8 cellular contexts compared by ENCODE assay signal in genomic region chrX:149540133-149540620, GRCh38. TPM values are rescaled to one million over a fixed set of nuclear protein-coding genes. Genes with fewer than 3 reads are reported as not detected.
DNase-seq lines count a peak whose midpoint lies in the region; ATAC-seq and TF ChIP-seq lines count a peak whose summit lies in the region.

No MANE protein-coding gene starts in this region.

- no TSS peak for BruUV-seq in HCT116 (replicated peaks; lab: Mats Ljungman, UMichigan)

- H3K27me3 ChIP-seq in HCT116 (ENCODE audit: insufficient read depth, low read length) (no peaks in the 10 kb centered on the region), left ventricle myocardium inferior (ENCODE audit: low read depth) (no peaks in the 10 kb centered on the region), upper lobe of right lung (no peaks in the 10 kb centered on the region)

- TF ChIP-seq CTCF in HCT116 (IDR thresholded peaks at IDR 0.05 in 2 of 3, conservative IDR thresholded peaks at IDR 0.05 in 1 of 3; ENCODE audit: borderline replicate concordance in 1 of 3, insufficient read depth in 1 of 3, low read depth in 2 of 3, low read length in 2 of 3) (no peak), left ventricle myocardium inferior (IDR thresholded peaks at IDR 0.05; ENCODE audit: borderline replicate concordance) (no peak), progenitor cell of endocrine pancreas (IDR thresholded peaks at IDR 0.05; ENCODE audit: unreplicated experiment) (no peak), upper lobe of right lung (IDR thresholded peaks at IDR 0.05) (no peak)

- peaks cover 4% of the 10 kb centered on the region for H3K36me3 Mint-ChIP-seq in T-helper 1 cell treated with Interleukin-12 subunit alpha and Interleukin-12 subunit beta and Interleukin-4 antibody, amounts not matched to agents 30 μg/mL and 1 μg/mL, for 36 hours (ENCODE audit: low read depth)
- peaks cover 2% of the 10 kb centered on the region for H3K36me3 Mint-ChIP-seq in progenitor cell of endocrine pancreas (ENCODE audit: insufficient read depth)

- POLR2A ChIA-PET in HCT116 (lab: Charles Lee): interaction anchor here (0.6 kb wide), 2 partner anchors 41 to 398 kb away, joined by 3 read pairs; partner anchors contain the start of gene EOLA2

- H3K4me3 Mint-ChIP-seq in T-helper 1 cell treated with Interleukin-12 subunit alpha and Interleukin-12 subunit beta and Interleukin-4 antibody, amounts not matched to agents 30 μg/mL and 1 μg/mL, for 36 hours: peak overlapping the region; percentile 98
- peak overlapping the region; percentile 88 for H3K4me3 Mint-ChIP-seq in progenitor cell of endocrine pancreas (ENCODE audit: low read depth)

- peaks cover 8% of the 10 kb centered on the region for H3K4me1 Mint-ChIP-seq in T-helper 1 cell treated with Interleukin-12 subunit alpha and Interleukin-12 subunit beta and Interleukin-4 antibody, amounts not matched to agents 30 μg/mL and 1 μg/mL, for 36 hours (ENCODE audit: low read depth)
- no peaks in the 10 kb centered on the region for H3K4me1 Mint-ChIP-seq in progenitor cell of endocrine pancreas (ENCODE audit: low read depth)

- H3K4me2 ChIP-seq in HCT116 (ENCODE audit: low read length): peak overlapping the region; percentile 83

- intact Hi-C loops in HCT116 (cut with micrococcal nuclease): no loop called here
- intact Hi-C loops in left ventricle myocardium inferior (cut with micrococcal nuclease): no loop called here
- intact Hi-C loops in upper lobe of right lung (cut with DNase I): no loop called here

- H3K4me3 ChIP-seq in HCT116 (replicated peaks in 1 of 2; ENCODE audit: low read depth in 1 of 2, low read length in 2 of 2) (peak overlapping the region; percentile 74 to 77), left ventricle myocardium inferior (peak overlapping the region; percentile 76), upper lobe of right lung (peak overlapping the region; percentile 65)

- H3K27ac ChIP-seq in HCT116 (ENCODE audit: low read depth, low read length) (peak overlapping the region; percentile 74), left ventricle myocardium inferior (replicated peaks) (peak overlapping the region; percentile 95), upper lobe of right lung (peak overlapping the region; percentile 91)

- no peak for TF ChIP-seq RAD21 in HCT116 (IDR thresholded peaks at IDR 0.05; ENCODE audit: low read depth)

- ATAC-seq in HCT116 (peak; percentile 43), upper lobe of right lung (peak; percentile 80)

- H4K20me1 ChIP-seq in HCT116 (ENCODE audit: insufficient read depth): no peaks in the 10 kb centered on the region

- no peak overlapping the region for H2AFZ ChIP-seq in HCT116 (ENCODE audit: low read depth, low read length, poor library complexity, severe bottlenecking)

- peaks cover 3% of the 10 kb centered on the region; the same call in 1 of the 2 replicates for H3K79me2 ChIP-seq in HCT116 (ENCODE audit: insufficient read depth, low read length)

- RAD21 ChIA-PET in HCT116 (lab: Charles Lee; ENCODE audit: low non-redundant PET in 1 of 2, low total read pairs in 2 of 2, uncharacterized antibody in 2 of 2, unreplicated experiment in 2 of 2): interaction anchor here in 1 of 2 experiments (0.8 kb wide), 1 partner anchor 825 kb away, joined by 6 read pairs; no protein-coding TSS in a partner anchor

- H3K9ac ChIP-seq in HCT116 (ENCODE audit: low read length): peak overlapping the region; percentile 66

- no peaks in the 10 kb centered on the region for H3K27me3 Mint-ChIP-seq in T-helper 1 cell treated with Interleukin-12 subunit alpha and Interleukin-12 subunit beta and Interleukin-4 antibody, amounts not matched to agents 30 μg/mL and 1 μg/mL, for 36 hours (ENCODE audit: low read depth)
- H3K27me3 Mint-ChIP-seq in progenitor cell of endocrine pancreas: no peaks in the 10 kb centered on the region

- CTCF ChIA-PET in HCT116 (lab: Charles Lee): interaction anchor here (2.5 kb wide), 1 partner anchor 410 kb away, joined by 13 read pairs; no protein-coding TSS in a partner anchor

- DNase-seq in DMS53 treated with DMSO at 0.1 percent for 48 hours (lab: John Stamatoyannopoulos, UW; ENCODE audit: unreplicated experiment) (peak; percentile 84), HCT116 (ENCODE audit: low read depth, low spot score) (peak; percentile 63), NCI-H1092 treated with DMSO at 0.1 percent for 48 hours (lab: John Stamatoyannopoulos, UW) (peak; percentile 95), amniotic epithelial cell (ENCODE audit: low read depth) (peak; percentile 77), left ventricle myocardium inferior (peak; percentile 93), progenitor cell of endocrine pancreas (ENCODE audit: low spot score, unreplicated experiment) (peak; percentile 64), upper lobe of right lung (peak; percentile 95)

- no peaks in the 10 kb centered on the region for H3K36me3 ChIP-seq in HCT116 (ENCODE audit: control insufficient read depth in 1 of 2, insufficient read depth in 2 of 2, low read length in 2 of 2)
- peaks cover under 1% of the 10 kb centered on the region for H3K36me3 ChIP-seq in left ventricle myocardium inferior
- H3K36me3 ChIP-seq in upper lobe of right lung: no peaks in the 10 kb centered on the region

- peaks cover 3 to 4% of the 10 kb centered on the region in 2 experiments; a peak in 2 of 4 replicates for H3K4me1 ChIP-seq in HCT116 (ENCODE audit: control insufficient read depth in 1 of 2, insufficient read depth in 2 of 2, low read length in 2 of 2)
- peaks cover 10% of the 10 kb centered on the region for H3K4me1 ChIP-seq in left ventricle myocardium inferior
- peaks cover 3% of the 10 kb centered on the region for H3K4me1 ChIP-seq in upper lobe of right lung

- no peak for TF ChIP-seq POLR2A in HCT116 (IDR thresholded peaks at IDR 0.05; ENCODE audit: borderline replicate concordance, extremely low read depth, insufficient read depth, insufficient read length)

- H3K9me3 Mint-ChIP-seq in T-helper 1 cell treated with Interleukin-12 subunit alpha and Interleukin-12 subunit beta and Interleukin-4 antibody, amounts not matched to agents 30 μg/mL and 1 μg/mL, for 36 hours: no peaks in the 10 kb centered on the region
- no peaks in the 10 kb centered on the region for H3K9me3 Mint-ChIP-seq in progenitor cell of endocrine pancreas (ENCODE audit: low read depth)

- H3K9me2 ChIP-seq in HCT116 (ENCODE audit: insufficient read depth): no peaks in the 10 kb centered on the region

- H3K27ac Mint-ChIP-seq in T-helper 1 cell treated with Interleukin-12 subunit alpha and Interleukin-12 subunit beta and Interleukin-4 antibody, amounts not matched to agents 30 μg/mL and 1 μg/mL, for 36 hours: peak overlapping the region; percentile 100
- peak overlapping the region; percentile 98 for H3K27ac Mint-ChIP-seq in progenitor cell of endocrine pancreas

- no peaks in the 10 kb centered on the region for H3K9me3 ChIP-seq in HCT116 (ENCODE audit: control insufficient read depth in 1 of 2, insufficient read depth in 1 of 2, low read depth in 1 of 2, low read length in 2 of 2)
- H3K9me3 ChIP-seq in left ventricle myocardium inferior (replicated peaks): no peaks in the 10 kb centered on the region
- no peaks in the 10 kb centered on the region for H3K9me3 ChIP-seq in upper lobe of right lung

TF ChIP-seq in HCT116, 20 proteins besides CTCF, POLR2A, EP300 and RAD21:
- TF ChIP-seq YY1 (IDR thresholded peaks at IDR 0.05; ENCODE audit: extremely low read depth, insufficient replicate concordance, low read depth, low read length) (no peak), ATF3 (IDR thresholded peaks at IDR 0.05) (no peak), SIN3A (IDR thresholded peaks at IDR 0.05; ENCODE audit: low read depth) (no peak), EGR1 (IDR thresholded peaks at IDR 0.05; ENCODE audit: low read depth) (no peak), ZFX (IDR thresholded peaks at IDR 0.05) (no peak), CEBPB (IDR thresholded peaks at IDR 0.05; ENCODE audit: low read depth) (no peak), POLR2AphosphoS5 (IDR thresholded peaks at IDR 0.05; ENCODE audit: low read depth, low read length) (no peak), JUND (IDR thresholded peaks at IDR 0.05) (no peak), ELF1 (IDR thresholded peaks at IDR 0.05; ENCODE audit: borderline replicate concordance, low read depth) (no peak)
TF ChIP-seq in HCT116: peak in this region for 0.

RNA-seq across cellular contexts. Expression of gene EOLA1, which starts 0.6 kb away (rescaled TPM):
- total RNA-seq in HCT116 (2021; ENCODE audit: unreplicated experiment) (9.0 TPM), left ventricle myocardium inferior (31.3 TPM), progenitor cell of endocrine pancreas (17.8 and 19.5 TPM in 2 replicates), upper lobe of right lung (15.8 TPM)
- polyA plus RNA-seq in HCT116 (2012): 12.5 and 16.9 TPM in 2 replicates

RNA-seq across cellular contexts. Expression of gene HSFX3, which starts 9.5 kb away (rescaled TPM):
- 0.96 TPM for total RNA-seq in HCT116 (2021; ENCODE audit: unreplicated experiment)
- 0.22 and 0.42 TPM in 2 replicates for polyA plus RNA-seq in HCT116 (2012)
- 0.25 TPM for total RNA-seq in left ventricle myocardium inferior
- total RNA-seq in progenitor cell of endocrine pancreas: not detected in 2 replicates
- not detected for total RNA-seq in upper lobe of right lung

RNA-seq across cellular contexts. Expression of gene IDS, which starts 35.1 kb away (rescaled TPM):
- 42.0 TPM for total RNA-seq in HCT116 (2021; ENCODE audit: unreplicated experiment)
- 44.2 and 44.3 TPM in 2 replicates for polyA plus RNA-seq in HCT116 (2012)
- 86.3 TPM for total RNA-seq in left ventricle myocardium inferior
- total RNA-seq in progenitor cell of endocrine pancreas: 33.9 and 38.0 TPM in 2 replicates
- 113 TPM for total RNA-seq in upper lobe of right lung

RNA-seq across cellular contexts. Expression of gene MAGEA9B, which starts 47.1 kb away (rescaled TPM):
- total RNA-seq in HCT116 (2021; ENCODE audit: unreplicated experiment) (0.47 TPM), left ventricle myocardium inferior (not detected), progenitor cell of endocrine pancreas (not detected in 2 replicates), upper lobe of right lung (not detected)
- 0.25 TPM in 1 of 2 replicates, not detected in the other for polyA plus RNA-seq in HCT116 (2012)

RNA-seq across cellular contexts. Expression of gene HSFX2, which starts 54.9 kb away (rescaled TPM):
- total RNA-seq in HCT116 (2021; ENCODE audit: unreplicated experiment): not detected
- not detected in 2 replicates for polyA plus RNA-seq in HCT116 (2012)
- not detected for total RNA-seq in left ventricle myocardium inferior
- total RNA-seq in progenitor cell of endocrine pancreas: 0.36 TPM in 1 of 2 replicates, not detected in the other
- not detected for total RNA-seq in upper lobe of right lung

Comparison
In these comparisons a context has a peak if more than half of its experiments do, and no peak if none do; other contexts are left out.
1. Peak in every context shown above with its lines: DNase-seq, ATAC-seq, H3K4me3 ChIP-seq and H3K27ac ChIP-seq.